Comparison of ENCODE assay signal across 9 cellular contexts in the genomic region with DNA sequence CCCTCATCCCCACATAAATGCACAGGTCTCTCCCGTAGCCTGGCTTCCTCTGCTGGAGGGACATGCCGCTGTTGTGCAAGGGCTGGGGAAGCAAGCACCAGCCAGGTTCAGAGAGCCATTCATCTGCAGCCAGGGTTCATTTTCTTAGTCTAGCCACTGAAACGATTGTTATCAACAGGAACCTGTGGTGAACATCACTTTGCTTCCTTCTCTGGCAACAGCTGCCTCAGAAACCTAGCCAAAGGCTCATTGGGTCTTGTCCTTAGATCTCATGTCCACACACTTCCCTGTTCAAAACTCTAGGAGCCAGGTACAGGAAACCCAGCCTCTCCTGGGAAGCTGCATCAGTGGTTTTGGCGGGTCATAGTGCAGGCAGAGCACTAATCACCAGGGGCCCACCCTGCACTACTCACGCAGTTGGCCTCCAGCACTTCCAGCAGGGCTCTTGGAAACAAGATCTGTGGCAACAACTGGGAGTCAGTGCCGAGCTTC. TPM values are rescaled to one million over a fixed set of nuclear protein-coding genes. Genes with fewer than 3 reads are reported as not detected.
DNase-seq lines count a peak whose midpoint lies in the region; ATAC-seq, FAIRE-seq and TF ChIP-seq lines count a peak whose summit lies in the region.
"Had no signal": no experiment of that assay in that cellular context is flagged by ENCODE, and none has a peak within 500 bp of the region (broad histone marks: within the 10 kb centered on the region; RNA-seq: fewer than 3 reads in every experiment).

No MANE protein-coding gene starts in this region.

- TF ChIP-seq EP300 in K562 (IDR thresholded peaks at IDR 0.05; ENCODE audit: low read length) (no peak), ovary (IDR thresholded peaks at IDR 0.05) (no peak)

- peaks cover 3% of the 10 kb centered on the region for H3K9me1 ChIP-seq in K562 (ENCODE audit: control insufficient read depth, insufficient read depth, low read length)

- in situ Hi-C loops in GM13977 (cut with MboI; ENCODE audit: low pct_unique_long_range_greater_than_20kb, low sequenced_read_pairs, unreplicated experiment), result no loop called here
- in situ Hi-C loops in K562 (cut with MboI), result no loop called here

- H3K4me1 ChIP-seq in K562 (replicated peaks in 1 of 2; ENCODE audit: control insufficient read depth in 2 of 2, insufficient read depth in 2 of 2, low read length in 2 of 2) (peaks cover 6 to 24% of the 10 kb centered on the region in 2 experiments; a peak in 4 of 5 replicates), psoas muscle (peaks cover 30% of the 10 kb centered on the region), ovary (ENCODE audit: insufficient read depth) (no peaks in the 10 kb centered on the region)

- ATAC-seq in GM21825 (IDR thresholded peaks at IDR 0.05; ENCODE audit: unreplicated experiment) (peak; percentile 78), K562 (no peak), psoas muscle (peak; percentile 87 to 94 (median 94))

- H3K27ac ChIP-seq in K562 (ENCODE audit: extremely low read depth, low read depth, low read length) (no peak overlapping the region), psoas muscle (peak overlapping the region; percentile 77), ovary (no peak overlapping the region)

- H3K4me3 Mint-ChIP-seq in chondrocyte (ENCODE audit: unreplicated experiment), result no peak overlapping the region

- no peaks in the 10 kb centered on the region; the same call in 1 of the 2 replicates for H4K20me1 ChIP-seq in K562 (replicated peaks; ENCODE audit: control insufficient read depth, insufficient read depth, low read length)

- no peak for TF ChIP-seq CTCF in GM13977 (IDR thresholded peaks at IDR 0.05; ENCODE audit: extremely low read depth, insufficient read depth, missing control alignments)
- no peak for TF ChIP-seq CTCF in K562 (IDR thresholded peaks at IDR 0.05 in 2 of 3, conservative IDR thresholded peaks at IDR 0.05 in 1 of 3; ENCODE audit: insufficient read depth in 2 of 3, low read depth in 1 of 3, low read length in 3 of 3)
- no peak for TF ChIP-seq CTCF in psoas muscle (IDR thresholded peaks at IDR 0.05)
- no peak for TF ChIP-seq CTCF in chondrocyte (IDR thresholded peaks at IDR 0.05)
- TF ChIP-seq CTCF in ovary (IDR thresholded peaks at IDR 0.05), result no peak

- no peaks in the 10 kb centered on the region for H3K27me3 Mint-ChIP-seq in chondrocyte (ENCODE audit: low read depth)

- no peaks in the 10 kb centered on the region for H3K9me3 Mint-ChIP-seq in chondrocyte (ENCODE audit: low read depth)

- H3K4me3 ChIP-seq in K562 (no peak overlapping the region), psoas muscle (no peak overlapping the region), ovary (no peak overlapping the region)

- intact Hi-C loops in K562 (cut with micrococcal nuclease), result no loop called here
- intact Hi-C loops in psoas muscle (cut with DNase I), result no loop called here
- intact Hi-C loops in ovary (cut with DNase I), result no loop called here

- H3K4me1 Mint-ChIP-seq in chondrocyte (ENCODE audit: low read depth), result peaks cover 7% of the 10 kb centered on the region

- peak overlapping the region in 1 of 2 experiments; percentile 33; a peak in 1 of 4 replicates for H3K9ac ChIP-seq in K562 (ENCODE audit: insufficient read depth in 1 of 2, low read depth in 2 of 2, low read length in 2 of 2)

- no peaks in the 10 kb centered on the region for H3K27me3 ChIP-seq in K562 (ENCODE audit: control insufficient read depth in 2 of 2, insufficient read depth in 2 of 2, low read length in 2 of 2)
- H3K27me3 ChIP-seq in psoas muscle (ENCODE audit: insufficient read depth in 3 of 3, low read length in 2 of 3), result no peaks in the 10 kb centered on the region
- no peaks in the 10 kb centered on the region for H3K27me3 ChIP-seq in ovary

- no peak overlapping the region for H3K27ac Mint-ChIP-seq in chondrocyte (ENCODE audit: unreplicated experiment)

- POLR2A ChIA-PET in K562 (lab: Yijun Ruan, JAX), result interaction anchor here (0.9 to 1.1 kb wide), 3 partner anchors 9 to 43 kb away, joined by 3 to 4 read pairs (median 4); no protein-coding TSS in a partner anchor

- FAIRE-seq in K562 (lab: Jason Lieb, UNC), result no peak
- FAIRE-seq: islet of Langerhans had no signal

- peaks cover 13% of the 10 kb centered on the region; the same call in 1 of the 3 replicates for H3K79me2 ChIP-seq in K562 (ENCODE audit: control insufficient read depth, insufficient read depth, low read length)

- H3K4me2 ChIP-seq in K562 (ENCODE audit: insufficient read depth, low read length), result no peak overlapping the region

- 71% methylated on average over 6 of the region's 6 CpGs for WGBS in K562 (ENCODE audit: insufficient coverage, low coverage, missing lambda C conversion rate)
- 12 to 24% (median 17%) methylated on average over 6 of the region's 6 CpGs for WGBS in psoas muscle, 3 donors
- WGBS in ovary, 3 donors, result 61 to 63% (median 63%) methylated on average over 6 of the region's 6 CpGs

- CTCF ChIA-PET in K562 (lab: Yijun Ruan, JAX; ENCODE audit: low intra/inter-chr PET ratio), result interaction anchor here (1.3 kb wide), 1 partner anchor 22 kb away, joined by 3 read pairs; no protein-coding TSS in a partner anchor

- peaks cover 76% of the 10 kb centered on the region for H3K36me3 ChIP-seq in K562 (ENCODE audit: control insufficient read depth, insufficient read depth, low read length)
- H3K36me3 ChIP-seq in psoas muscle (ENCODE audit: insufficient read depth in 1 of 2, low read depth in 1 of 2), result peaks cover 2 to 13% of the 10 kb centered on the region in 2 donors
- no peaks in the 10 kb centered on the region for H3K36me3 ChIP-seq in ovary

- DNase-seq in GM13977 (ENCODE audit: low spot score), result peak; percentile 43
- peak; percentile 35 for DNase-seq in NCI-H2029 (lab: John Stamatoyannopoulos, UW)
- DNase-seq in K562 (ENCODE audit: extremely low read depth in 1 of 4, low spot score in 3 of 4), result no peak
- DNase-seq in psoas muscle, result peak; percentile 55 to 79
- DNase-seq in chondrocyte (ENCODE audit: low spot score), result no peak
- DNase-seq in NCI-H1694 (lab: John Stamatoyannopoulos, UW), result no peak
- DNase-seq in ovary, result no peak

- H2AFZ ChIP-seq in K562 (ENCODE audit: low read depth, low read length), result no peak overlapping the region

- BruUV-seq in K562 (replicated peaks; lab: Mats Ljungman, UMichigan), result no TSS peak

- TF ChIP-seq POLR2A in K562 (conservative IDR thresholded peaks at IDR 0.05) (no peak), ovary (IDR thresholded peaks at IDR 0.05) (no peak)

- H3K36me3 Mint-ChIP-seq in chondrocyte (ENCODE audit: low read depth), result peaks cover 22% of the 10 kb centered on the region

- H3K9me3 ChIP-seq in K562 (replicated peaks; ENCODE audit: control insufficient read depth, insufficient read depth, low read depth, low read length) (no peaks in the 10 kb centered on the region), psoas muscle (no peaks in the 10 kb centered on the region), ovary (no peaks in the 10 kb centered on the region)

- TF ChIP-seq RAD21 in K562 (CRISPR knock-in tag; conservative IDR thresholded peaks at IDR 0.05 in 1 of 2, IDR thresholded peaks at IDR 0.05 in 1 of 2), result no peak

RNA-seq across cellular contexts. Expression of gene OXNAD1, which starts 47.0 kb away (rescaled TPM):
- total RNA-seq in K562 (2011; cell fraction: chromatin; rRNA removed; ENCODE audit: low replicate concordance), result 95.1 and 114 TPM in 2 replicates
- total RNA-seq in K562 (2011; cell fraction: nucleolus; rRNA removed), result 55.7 and 63.8 TPM in 2 replicates
- 70.1 and 91.8 TPM in 2 replicates for total RNA-seq in K562 (2011; cell fraction: nucleoplasm; rRNA removed)
- total RNA-seq in K562 (2014; rRNA removed) (41.2 and 41.6 TPM in 2 replicates), K562 (2014; rRNA removed; fragmentation: Illumina TruSeq; extraction: Trizol) (43.6 and 49.4 TPM in 2 replicates), K562 (2015; rRNA removed; fragmentation: Illumina TruSeq; extraction: Trizol) (37.7 and 41.1 TPM in 2 replicates), K562 (2021) (38.9 and 40.9 TPM in 2 replicates), psoas muscle (10 to 100 TPM in 2 of 4 donors, 1 to 10 TPM in 2; 5.4 to 15.5 (median 9.0) TPM), chondrocyte (6.4 to 8.1 TPM (median 6.7 TPM) in 3 replicates), ovary (10 to 100 TPM in 6 of 7 donors, 1 to 10 TPM in 1; 7.9 to 16.3 (median 12.4) TPM)
- polyA plus RNA-seq in K562 (2011; rRNA removed) (35.5 and 44.4 TPM in 2 replicates), K562 (2014; fragmentation: Illumina TruSeq; extraction: Trizol) (42.9 and 44.1 TPM in 2 replicates), K562 (2014; fragmentation: Nextera tagmentation; extraction: Ambion mirVana) (10 to 100 TPM; 12.8 to 14.5 TPM), K562 (2014; rRNA removed) (33.0 and 38.2 TPM in 2 replicates), psoas muscle (10 to 100 TPM in 2 of 3 donors, 1 to 10 TPM in 1; 8.2 to 24.4 (median 11.9) TPM), ovary (1 to 10 TPM; 4.0 to 8.9 TPM)
- 19.0 and 27.9 TPM in 2 replicates for polyA plus RNA-seq in K562 (2011; cell fraction: cytosol; rRNA removed)
- 38.4 and 44.0 TPM in 2 replicates for polyA plus RNA-seq in K562 (2011; cell fraction: nucleus; rRNA removed)
- polyA plus RNA-seq in K562 (2012), result 25.3 and 33.7 TPM in 2 replicates
- 63.7 and 64.9 TPM in 2 replicates for polyA minus RNA-seq in K562 (2011; rRNA and poly(A)+ RNA removed)
- polyA minus RNA-seq in K562 (2011; cell fraction: cytosol; rRNA and poly(A)+ RNA removed), result 19.3 and 23.3 TPM in 2 replicates
- polyA minus RNA-seq in K562 (2011; cell fraction: nucleus; rRNA and poly(A)+ RNA removed), result 54.3 and 94.4 TPM in 2 replicates

RNA-seq across cellular contexts. Expression of gene DPH3, which starts 47.3 kb away (rescaled TPM):
- 3.7 and 8.1 TPM in 2 replicates for total RNA-seq in K562 (2011; cell fraction: chromatin; rRNA removed; ENCODE audit: low replicate concordance)
- 3.0 and 3.2 TPM in 2 replicates for total RNA-seq in K562 (2011; cell fraction: nucleolus; rRNA removed)
- total RNA-seq in K562 (2011; cell fraction: nucleoplasm; rRNA removed), result 6.1 and 11.6 TPM in 2 replicates
- total RNA-seq in K562 (2014; rRNA removed) (15.9 and 16.0 TPM in 2 replicates), K562 (2014; rRNA removed; fragmentation: Illumina TruSeq; extraction: Trizol) (32.8 and 34.2 TPM in 2 replicates), K562 (2015; rRNA removed; fragmentation: Illumina TruSeq; extraction: Trizol) (26.9 and 30.3 TPM in 2 replicates), K562 (2021) (44.0 and 46.0 TPM in 2 replicates), psoas muscle (10 to 100 TPM; 23.5 to 53.3 (median 43.3) TPM), chondrocyte (19.8 to 23.8 TPM (median 20.5 TPM) in 3 replicates), ovary (10 to 100 TPM; 10.8 to 28.3 (median 15.5) TPM)
- polyA plus RNA-seq in K562 (2011; rRNA removed) (48.3 and 62.7 TPM in 2 replicates), K562 (2014; fragmentation: Illumina TruSeq; extraction: Trizol) (36.6 and 38.7 TPM in 2 replicates), K562 (2014; fragmentation: Nextera tagmentation; extraction: Ambion mirVana) (100 to 1,000 TPM; 131 TPM), K562 (2014; rRNA removed) (27.2 and 28.3 TPM in 2 replicates), psoas muscle (100 to 1,000 TPM in 1 of 3 donors, 10 to 100 TPM in 2; 33.4 to 108 (median 76.9) TPM), ovary (10 to 100 TPM in 1 of 2 donors, 1 to 10 TPM in 1; 7.4 to 12.4 TPM)
- polyA plus RNA-seq in K562 (2011; cell fraction: cytosol; rRNA removed), result 8.6 and 12.8 TPM in 2 replicates
- 5.3 and 11.8 TPM in 2 replicates for polyA plus RNA-seq in K562 (2011; cell fraction: nucleus; rRNA removed)
- polyA plus RNA-seq in K562 (2012), result 26.1 and 35.0 TPM in 2 replicates
- polyA minus RNA-seq in K562 (2011; rRNA and poly(A)+ RNA removed), result 24.8 and 26.0 TPM in 2 replicates
- 11.1 and 12.0 TPM in 2 replicates for polyA minus RNA-seq in K562 (2011; cell fraction: cytosol; rRNA and poly(A)+ RNA removed)
- polyA minus RNA-seq in K562 (2011; cell fraction: nucleus; rRNA and poly(A)+ RNA removed), result 5.1 and 9.1 TPM in 2 replicates

Comparison
In these comparisons a context has a peak if more than half of its experiments do, and no peak if none do; other contexts are left out.
1. DNase-seq: peak in GM13977 (single experiment), NCI-H2029 (single experiment) and psoas muscle (2 of 2); none in K562 (0 of 4), chondrocyte (single experiment), NCI-H1694 (single experiment) and ovary (0 of 5).